In genomic region chr5:5340206-5340729, GRCh38 we compare ENCODE assay signal across 1 cellular context.
TF ChIP-seq lines count a peak whose summit lies in the region.

No MANE protein-coding gene starts in this region.

TF ChIP-seq in HepG2, 621 proteins besides CTCF, POLR2A, EP300 and RAD21 (continued from another document):
- TF ChIP-seq, protein P1, sequence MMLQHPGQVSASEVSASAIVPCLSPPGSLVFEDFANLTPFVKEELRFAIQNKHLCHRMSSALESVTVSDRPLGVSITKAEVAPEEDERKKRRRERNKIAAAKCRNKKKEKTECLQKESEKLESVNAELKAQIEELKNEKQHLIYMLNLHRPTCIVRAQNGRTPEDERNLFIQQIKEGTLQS (CRISPR knock-in tag; IDR thresholded peaks at IDR 0.05): peak; percentile 73
- peak; percentile 50 for TF ChIP-seq STAG1 (CRISPR knock-in tag; IDR thresholded peaks at IDR 0.05)
- TF ChIP-seq FOSL2 (CRISPR knock-in tag; IDR thresholded peaks at IDR 0.05): peak; percentile 96
- peak; percentile 80 for TF ChIP-seq SMC3 (IDR thresholded peaks at IDR 0.05; ENCODE audit: low read length)
- TF ChIP-seq TEAD3 (CRISPR knock-in tag; optimal IDR thresholded peaks at IDR 0.05; ENCODE audit: borderline replicate concordance): peak; percentile 99
- TF ChIP-seq CBX5 (CRISPR knock-in tag; IDR thresholded peaks at IDR 0.05; ENCODE audit: borderline replicate concordance): peak; percentile 34; the same call in 1 of the 2 replicates
- TF ChIP-seq BHLHE40 (IDR thresholded peaks at IDR 0.05; ENCODE audit: low read length): 0 out of 2 replicates have a peak, but pooled peaks have one; percentile 27
- TF ChIP-seq ZNF263 (CRISPR knock-in tag; IDR thresholded peaks at IDR 0.05): 0 out of 2 replicates have a peak, but pooled peaks have one; percentile 27
- no peak for TF ChIP-seq WIZ (CRISPR knock-in tag; IDR thresholded peaks at IDR 0.05)
- TF ChIP-seq NFE2 (CRISPR knock-in tag; IDR thresholded peaks at IDR 0.05): peak; percentile 72; the same call in 1 of the 2 replicates
- TF ChIP-seq CHD2 (IDR thresholded peaks at IDR 0.05; ENCODE audit: low read depth, low read length): no peak
- TF ChIP-seq ZFX (CRISPR knock-in tag; IDR thresholded peaks at IDR 0.05; ENCODE audit: low read depth): no peak
- TF ChIP-seq HMG20A (CRISPR knock-in tag; IDR thresholded peaks at IDR 0.05; ENCODE audit: borderline replicate concordance): no peak
- peak; percentile 81 for TF ChIP-seq MAFG (CRISPR knock-in tag; IDR thresholded peaks at IDR 0.05)
- TF ChIP-seq HOMEZ (CRISPR knock-in tag; IDR thresholded peaks at IDR 0.05; ENCODE audit: low read depth): peak; percentile 91; the same call in 1 of the 2 replicates
- 0 out of 2 replicates have a peak, but pooled peaks have one; percentile 22 for TF ChIP-seq IRF2 (CRISPR knock-in tag; IDR thresholded peaks at IDR 0.05)
- TF ChIP-seq PATZ1 (CRISPR knock-in tag; IDR thresholded peaks at IDR 0.05): peak; percentile 25; the same call in 1 of the 2 replicates
- peak; percentile 12 for TF ChIP-seq SKI (IDR thresholded peaks at IDR 0.05; ENCODE audit: partially characterized antibody)
- 0 out of 2 replicates have a peak, but pooled peaks have one; percentile 37 for TF ChIP-seq MAZ (IDR thresholded peaks at IDR 0.05; ENCODE audit: borderline replicate concordance, low read depth, low read length)
- no peak for TF ChIP-seq MAZ (CRISPR knock-in tag; IDR thresholded peaks at IDR 0.05; ENCODE audit: low read depth)
- TF ChIP-seq, protein P2, sequence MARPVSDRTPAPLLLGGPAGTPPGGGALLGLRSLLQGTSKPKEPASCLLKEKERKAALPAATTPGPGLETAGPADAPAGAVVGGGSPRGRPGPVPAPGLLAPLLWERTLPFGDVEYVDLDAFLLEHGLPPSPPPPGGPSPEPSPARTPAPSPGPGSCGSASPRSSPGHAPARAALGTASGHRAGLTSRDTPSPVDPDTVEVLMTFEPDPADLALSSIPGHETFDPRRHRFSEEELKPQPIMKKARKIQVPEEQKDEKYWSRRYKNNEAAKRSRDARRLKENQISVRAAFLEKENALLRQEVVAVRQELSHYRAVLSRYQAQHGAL (CRISPR knock-in tag; IDR thresholded peaks at IDR 0.05; ENCODE audit: not compliant biosample characterization): no peak
- TF ChIP-seq ZNF501 (CRISPR knock-in tag; IDR thresholded peaks at IDR 0.05): no peak
- TF ChIP-seq CEBPB (IDR thresholded peaks at IDR 0.05; ENCODE audit: borderline replicate concordance, low read depth, low read length): peak; percentile 78
- TF ChIP-seq RXRB (CRISPR knock-in tag; IDR thresholded peaks at IDR 0.05; ENCODE audit: borderline replicate concordance): 0 out of 2 replicates have a peak, but pooled peaks have one; percentile 27
- peak; percentile 78 for TF ChIP-seq MAFF (IDR thresholded peaks at IDR 0.05; ENCODE audit: low read depth, low read length)
- TF ChIP-seq ZNF281 (CRISPR knock-in tag; IDR thresholded peaks at IDR 0.05; ENCODE audit: borderline replicate concordance): no peak
- no peak for TF ChIP-seq REXO4 (CRISPR knock-in tag; IDR thresholded peaks at IDR 0.05; ENCODE audit: borderline replicate concordance)
- TF ChIP-seq ATF4 (CRISPR knock-in tag; IDR thresholded peaks at IDR 0.05): no peak
- TF ChIP-seq ZKSCAN8 (CRISPR knock-in tag; IDR thresholded peaks at IDR 0.05; ENCODE audit: borderline replicate concordance): no peak
- peak; percentile 31; the same call in 1 of the 2 replicates for TF ChIP-seq MAX (IDR thresholded peaks at IDR 0.05)
- TF ChIP-seq POLR2AphosphoS5 (IDR thresholded peaks at IDR 0.05; ENCODE audit: low read depth, low read length): no peak
- peak; percentile 64; the same call in 1 of the 2 replicates for TF ChIP-seq FOSL1 (CRISPR knock-in tag; IDR thresholded peaks at IDR 0.05; ENCODE audit: borderline replicate concordance)
- TF ChIP-seq THRA (CRISPR knock-in tag; IDR thresholded peaks at IDR 0.05; ENCODE audit: borderline replicate concordance): no peak
- TF ChIP-seq, protein P3, sequence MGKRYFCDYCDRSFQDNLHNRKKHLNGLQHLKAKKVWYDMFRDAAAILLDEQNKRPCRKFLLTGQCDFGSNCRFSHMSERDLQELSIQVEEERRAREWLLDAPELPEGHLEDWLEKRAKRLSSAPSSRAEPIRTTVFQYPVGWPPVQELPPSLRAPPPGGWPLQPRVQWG (CRISPR knock-in tag; IDR thresholded peaks at IDR 0.05; ENCODE audit: borderline replicate concordance, low read depth): no peak
- TF ChIP-seq ZSCAN30 (CRISPR knock-in tag; IDR thresholded peaks at IDR 0.05): no peak
- TF ChIP-seq ZNF629 (CRISPR knock-in tag; conservative IDR thresholded peaks at IDR 0.05): no peak
- TF ChIP-seq POGZ (CRISPR knock-in tag; IDR thresholded peaks at IDR 0.05): peak; percentile 55
